Comparison of ENCODE assay signal across 13 cellular contexts in the genomic region with DNA sequence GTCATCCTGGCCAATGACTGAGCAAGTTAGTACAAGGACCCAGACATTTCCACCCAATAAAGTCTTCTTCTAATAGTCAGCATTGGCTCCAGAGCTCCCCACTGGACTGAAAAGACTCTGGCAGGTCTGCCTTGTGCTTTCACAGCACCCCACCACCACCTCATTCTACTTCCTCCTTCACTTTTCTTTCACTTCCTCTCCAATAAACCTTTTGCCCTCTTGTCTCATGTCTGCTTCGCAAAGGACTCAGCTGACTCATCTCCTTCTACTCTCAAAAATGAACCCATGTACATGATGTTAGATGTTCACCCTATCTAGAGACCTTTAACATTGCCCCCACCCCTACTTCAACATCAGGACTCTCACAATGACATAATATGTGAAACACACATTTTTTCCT.
DNase-seq lines count a peak whose midpoint lies in the region; ATAC-seq and TF ChIP-seq lines count a peak whose summit lies in the region.
"Had no signal": no experiment of that assay in that cellular context is flagged by ENCODE, and none has a peak within 500 bp of the region (broad histone marks: within the 10 kb centered on the region; RNA-seq: fewer than 3 reads in every experiment).

No MANE protein-coding gene starts in this region.

- 50 to 60% methylated on average over 1 of the region's 1 CpG for WGBS in transverse colon (ENCODE audit: low coverage in 1 of 2), 2 donors

- H3K9me3 ChIP-seq in transverse colon: no peaks in the 10 kb centered on the region

- no peaks in the 10 kb centered on the region for H3K27me3 ChIP-seq in transverse colon

- H3K4me1 ChIP-seq in transverse colon: no peaks in the 10 kb centered on the region

- in situ Hi-C loops in transverse colon (cut with MboI; ENCODE audit: low pct_ligation_motif_present in 1 of 4, low pct_unique_long_range_greater_than_20kb in 1 of 4, low sequenced_read_pairs in 3 of 4): no loop called here

- ATAC-seq in GM18858 (IDR thresholded peaks at IDR 0.05; ENCODE audit: unreplicated experiment) (peak; percentile 90), GM21786 (IDR thresholded peaks at IDR 0.05; ENCODE audit: unreplicated experiment) (peak; percentile 80), HG03558 (IDR thresholded peaks at IDR 0.05; ENCODE audit: extremely low read depth, unreplicated experiment) (peak; percentile 49)

- no peak for TF ChIP-seq CTCF in transverse colon (IDR thresholded peaks at IDR 0.05)

- no peak overlapping the region for H3K4me3 ChIP-seq in transverse colon

- H3K27ac ChIP-seq in transverse colon: no peak overlapping the region
- H3K27ac ChIP-seq: RWPE1 had no signal

- no peaks in the 10 kb centered on the region for H3K36me3 ChIP-seq in transverse colon

- TF ChIP-seq POLR2A in transverse colon (IDR thresholded peaks at IDR 0.05): no peak

- peak; percentile 9 for DNase-seq in kidney tubule cell (ENCODE audit: low spot score)
- no peak for DNase-seq in DMS79 treated with DMSO at 0.1 percent for 48 hours (lab: John Stamatoyannopoulos, UW)
- no peak for DNase-seq in DMS153 (lab: John Stamatoyannopoulos, UW)
- DNase-seq in transverse colon: no peak
- no peak for DNase-seq in stimulated activated CD4-positive, alpha-beta T cell treated with anti-CD3 and anti-CD28 coated beads, Interleukin-15, amount 100 ng/mL, for 24 hours
- DNase-seq: CD4-positive, CD25-positive, alpha-beta regulatory T cell; NCI-H1417; nucleus accumbens; stimulated activated CD4-positive, alpha-beta T cell treated with anti-CD3 and anti-CD28 coated beads, Interleukin-4, amount 100 ng/mL, for 24 hours had no signal

- TF ChIP-seq EP300 in transverse colon (IDR thresholded peaks at IDR 0.05; ENCODE audit: low read depth): no peak

- intact Hi-C loops in transverse colon (cut with DNase I; ENCODE audit: low total_unique reads): no loop called here
